27 cellular contexts compared by ENCODE assay signal in the genomic region with DNA sequence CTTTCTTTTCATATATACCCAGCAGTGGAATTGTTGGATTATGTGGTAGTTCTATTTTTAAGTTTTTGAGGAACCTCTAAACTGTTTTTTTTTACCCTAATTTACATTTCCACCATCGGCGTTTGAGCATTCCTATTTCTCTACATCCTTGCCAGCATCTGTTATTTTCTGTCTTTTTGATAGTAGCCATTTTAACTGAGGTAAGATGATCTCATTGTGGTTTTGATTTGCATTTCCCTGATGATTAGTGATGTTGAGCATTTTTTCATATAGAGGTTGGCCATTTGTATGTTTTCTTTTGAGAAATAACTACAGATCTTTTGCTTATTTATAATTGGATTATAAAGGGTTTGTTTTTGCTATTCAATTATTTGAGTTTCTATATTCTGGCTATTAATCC.
"Had no signal": no experiment of that assay in that cellular context is flagged by ENCODE, and none has a peak within 500 bp of the region (broad histone marks: within the 10 kb centered on the region; RNA-seq: fewer than 3 reads in every experiment).

No MANE protein-coding gene starts in this region.

- H3K27ac ChIP-seq: coronary artery, esophagus muscularis mucosa, foreskin keratinocyte, gastroesophageal sphincter, heart left ventricle, lower lobe of right lung, ovary, psoas muscle, sigmoid colon, skin epidermis, thoracic aorta, tibial nerve, upper lobe of right lung, uterus had no signal

- H3K27me3 ChIP-seq: esophagus muscularis mucosa, foreskin keratinocyte, gastroesophageal sphincter, heart left ventricle, ovary, sigmoid colon, tibial nerve, upper lobe of right lung, uterus had no signal

- H3K4me1 ChIP-seq: heart left ventricle, psoas muscle, upper lobe of right lung, uterus had no signal

- H3K4me3 Mint-ChIP-seq: immature natural killer cell; natural killer cell; stimulated activated naive B cell treated with anti-CD40 and anti-IgM and Interleukin-4, amounts not matched to agents 10 μg/mL and 1 μg/mL and 100 μg/mL, for 72 hours; stimulated activated naive CD8-positive, alpha-beta T cell treated with anti-CD3 and anti-CD28 coated beads, Interleukin-15, Interleukin-2, amounts not matched to agents 100 ng/mL and 50 ng/mL, for 24 hours had no signal

- H3K36me3 ChIP-seq: esophagus muscularis mucosa, gastroesophageal sphincter, heart left ventricle, lower lobe of right lung, ovary, sigmoid colon, thoracic aorta, tibial nerve, upper lobe of right lung, uterus had no signal

- H3K4me1 Mint-ChIP-seq: immature natural killer cell, natural killer cell had no signal

- ATAC-seq: foreskin keratinocyte; gastroesophageal sphincter; heart left ventricle; left ventricle myocardium superior; lower lobe of right lung; natural killer cell; psoas muscle; right cardiac atrium; stimulated activated naive B cell treated with anti-CD40 and anti-IgM and Interleukin-4, amounts not matched to agents 10 μg/mL and 1 μg/mL and 100 μg/mL, for 72 hours; upper lobe of right lung had no signal

- H3K9me3 Mint-ChIP-seq: stimulated activated naive CD8-positive, alpha-beta T cell treated with anti-CD3 and anti-CD28 coated beads, Interleukin-15, Interleukin-2, amounts not matched to agents 100 ng/mL and 50 ng/mL, for 24 hours had no signal

- DNase-seq: dermis blood vessel endothelial cell; effector memory CD4-positive, alpha-beta T cell; foreskin keratinocyte; heart left ventricle; hippocampal formation; immature natural killer cell; left ventricle myocardium superior; lower lobe of right lung; natural killer cell; occipital lobe; ovary; posterior cingulate gyrus; psoas muscle; right cardiac atrium; sigmoid colon; stimulated activated CD4-positive, alpha-beta T cell treated with anti-CD3 and anti-CD28 coated beads, Interleukin-15, amount 100 ng/mL, for 24 hours; stimulated activated CD4-positive, alpha-beta T cell treated with anti-CD3 and anti-CD28 coated beads, Interleukin-2, amount 100 ng/mL, for 48 hours; stimulated activated naive B cell treated with anti-CD40 and anti-IgM and Interleukin-4, amounts not matched to agents 10 μg/mL and 1 μg/mL and 100 μg/mL, for 72 hours; upper lobe of right lung; uterus had no signal

- H3K27ac Mint-ChIP-seq: immature natural killer cell; natural killer cell; stimulated activated naive B cell treated with anti-CD40 and anti-IgM and Interleukin-4, amounts not matched to agents 10 μg/mL and 1 μg/mL and 100 μg/mL, for 72 hours; stimulated activated naive CD8-positive, alpha-beta T cell treated with anti-CD3 and anti-CD28 coated beads, Interleukin-15, Interleukin-2, amounts not matched to agents 100 ng/mL and 50 ng/mL, for 24 hours had no signal

- H3K36me3 Mint-ChIP-seq: immature natural killer cell; natural killer cell; stimulated activated naive B cell treated with anti-CD40 and anti-IgM and Interleukin-4, amounts not matched to agents 10 μg/mL and 1 μg/mL and 100 μg/mL, for 72 hours had no signal

- H3K4me3 ChIP-seq: coronary artery, esophagus muscularis mucosa, gastroesophageal sphincter, heart left ventricle, lower lobe of right lung, ovary, psoas muscle, sigmoid colon, skin epidermis, thoracic aorta, tibial nerve, upper lobe of right lung, uterus had no signal

- H3K9me3 ChIP-seq: esophagus muscularis mucosa, ovary, uterus had no signal
